In the genomic region with DNA sequence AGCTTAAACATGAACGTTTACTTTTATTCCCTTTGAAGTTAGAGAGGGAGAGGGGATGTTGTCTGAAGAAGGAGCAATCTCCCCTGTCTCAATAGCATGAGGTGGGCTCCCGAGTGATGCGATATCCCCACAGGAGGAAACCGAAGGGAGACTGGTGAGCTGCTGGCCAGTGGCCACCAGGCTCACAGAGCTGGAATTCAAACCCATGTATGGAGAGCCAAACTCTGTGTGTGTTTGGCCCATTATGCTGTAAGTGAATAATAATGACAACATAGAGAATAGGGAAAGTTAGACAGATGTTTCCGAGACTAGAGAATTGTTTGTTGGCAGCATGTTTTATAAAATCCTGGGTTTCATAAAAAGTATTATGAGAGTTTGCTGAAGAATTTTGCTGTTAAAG, we compare ENCODE assay signal across 14 cellular contexts.
DNase-seq lines count a peak whose midpoint lies in the region; FAIRE-seq and TF ChIP-seq lines count a peak whose summit lies in the region.
"Had no signal": no experiment of that assay in that cellular context is flagged by ENCODE, and none has a peak within 500 bp of the region (broad histone marks: within the 10 kb centered on the region; RNA-seq: fewer than 3 reads in every experiment).

No MANE protein-coding gene starts in this region.

- no peaks in the 10 kb centered on the region for H3K79me2 ChIP-seq in astrocyte (ENCODE audit: insufficient read depth, low read length)

- no peak for FAIRE-seq in astrocyte (lab: Jason Lieb, UNC)
- FAIRE-seq: GM12878, HepG2 had no signal

- H3K27ac Mint-ChIP-seq in astrocyte (ENCODE audit: unreplicated experiment), result no peak overlapping the region
- no peak overlapping the region for H3K27ac Mint-ChIP-seq in activated T-helper 2 cell treated with anti-CD3 and anti-CD28 coated beads, Interferon-gamma antibody, Interleukin-2, Interleukin-4, amounts not matched to agents 10 μg/mL and 5 μg/mL and 100 μg/mL, durations not matched to agents 14 hours and 24 hours and 36 hours
- H3K27ac Mint-ChIP-seq: CD4-positive, CD25-positive, alpha-beta regulatory T cell; HFFc6 had no signal

- H3K4me1 ChIP-seq in astrocyte (ENCODE audit: insufficient read depth, low read length), result no peaks in the 10 kb centered on the region

- peak overlapping the region; percentile 25 for H3K4me2 ChIP-seq in astrocyte (ENCODE audit: low read length)
- H3K4me2 ChIP-seq: BLaER1 treated with 17β-estradiol and CSF1 and Interleukin-3, amounts not matched to agents 10 nM and 100 nM had no signal

- TF ChIP-seq CTCF in AG10803 (conservative IDR thresholded peaks at IDR 0.05; ENCODE audit: low read length) (no peak), astrocyte (IDR thresholded peaks at IDR 0.05; ENCODE audit: insufficient read depth, low read depth, low read length) (no peak), fibroblast of the aortic adventitia (IDR thresholded peaks at IDR 0.05; ENCODE audit: insufficient read depth, low read length) (no peak)

- H3K9me3 Mint-ChIP-seq in astrocyte (ENCODE audit: unreplicated experiment), result no peaks in the 10 kb centered on the region
- H3K9me3 Mint-ChIP-seq in activated T-helper 2 cell treated with anti-CD3 and anti-CD28 coated beads, Interferon-gamma antibody, Interleukin-2, Interleukin-4, amounts not matched to agents 10 μg/mL and 5 μg/mL and 100 μg/mL, durations not matched to agents 14 hours and 24 hours and 36 hours, result peaks cover 13% of the 10 kb centered on the region
- H3K9me3 Mint-ChIP-seq: HFFc6 had no signal

- peaks cover 8% of the 10 kb centered on the region for H3K27me3 Mint-ChIP-seq in astrocyte (ENCODE audit: low read depth, unreplicated experiment)
- H3K27me3 Mint-ChIP-seq in activated T-helper 2 cell treated with anti-CD3 and anti-CD28 coated beads, Interferon-gamma antibody, Interleukin-2, Interleukin-4, amounts not matched to agents 10 μg/mL and 5 μg/mL and 100 μg/mL, durations not matched to agents 14 hours and 24 hours and 36 hours (ENCODE audit: low read depth), result peaks cover 8% of the 10 kb centered on the region
- H3K27me3 Mint-ChIP-seq: CD4-positive, CD25-positive, alpha-beta regulatory T cell had no signal

- H3K9me3 ChIP-seq in astrocyte (ENCODE audit: insufficient read depth, low read depth, low read length), result no peaks in the 10 kb centered on the region
- H3K9me3 ChIP-seq: BLaER1 treated with 17β-estradiol and CSF1 and Interleukin-3, amounts not matched to agents 10 nM and 100 nM had no signal

- peaks cover 6% of the 10 kb centered on the region for H3K4me1 Mint-ChIP-seq in astrocyte (ENCODE audit: low read depth, unreplicated experiment)
- H3K4me1 Mint-ChIP-seq in activated T-helper 2 cell treated with anti-CD3 and anti-CD28 coated beads, Interferon-gamma antibody, Interleukin-2, Interleukin-4, amounts not matched to agents 10 μg/mL and 5 μg/mL and 100 μg/mL, durations not matched to agents 14 hours and 24 hours and 36 hours (ENCODE audit: low read depth), result no peaks in the 10 kb centered on the region
- H3K4me1 Mint-ChIP-seq: CD4-positive, CD25-positive, alpha-beta regulatory T cell had no signal

- H4K20me1 ChIP-seq in astrocyte (ENCODE audit: insufficient read depth, low read length), result no peaks in the 10 kb centered on the region
- H4K20me1 ChIP-seq: BLaER1 treated with 17β-estradiol and CSF1 and Interleukin-3, amounts not matched to agents 10 nM and 100 nM had no signal

- H3K4me3 Mint-ChIP-seq in astrocyte (ENCODE audit: unreplicated experiment), result no peak overlapping the region
- H3K4me3 Mint-ChIP-seq in activated T-helper 2 cell treated with anti-CD3 and anti-CD28 coated beads, Interferon-gamma antibody, Interleukin-2, Interleukin-4, amounts not matched to agents 10 μg/mL and 5 μg/mL and 100 μg/mL, durations not matched to agents 14 hours and 24 hours and 36 hours (ENCODE audit: low read depth), result no peak overlapping the region
- H3K4me3 Mint-ChIP-seq: CD4-positive, CD25-positive, alpha-beta regulatory T cell; HFFc6 had no signal

- no peak overlapping the region for H3K9ac ChIP-seq in astrocyte (ENCODE audit: low read length)
- H3K9ac ChIP-seq: BLaER1 treated with 17β-estradiol and CSF1 and Interleukin-3, amounts not matched to agents 10 nM and 100 nM had no signal

- intact Hi-C loops in activated T-helper 2 cell treated with anti-CD3 and anti-CD28 coated beads, Interferon-gamma antibody, Interleukin-2, Interleukin-4, amounts not matched to agents 10 μg/mL and 5 μg/mL and 100 μg/mL, durations not matched to agents 14 hours and 24 hours and 36 hours (cut with micrococcal nuclease), result no loop called here

- H2AFZ ChIP-seq in astrocyte (ENCODE audit: low read depth, low read length), result peak overlapping the region; percentile 53

- no peaks in the 10 kb centered on the region for H3K36me3 ChIP-seq in astrocyte (ENCODE audit: insufficient read depth, low read length)
- H3K36me3 ChIP-seq: BLaER1 treated with 17β-estradiol and CSF1 and Interleukin-3, amounts not matched to agents 10 nM and 100 nM had no signal

- no peak overlapping the region for H3K27ac ChIP-seq in astrocyte (ENCODE audit: low read depth, low read length)
- H3K27ac ChIP-seq: BLaER1 treated with 17β-estradiol and CSF1 and Interleukin-3, amounts not matched to agents 10 nM and 100 nM had no signal

- H3K36me3 Mint-ChIP-seq in astrocyte (ENCODE audit: low read depth, unreplicated experiment), result no peaks in the 10 kb centered on the region
- H3K36me3 Mint-ChIP-seq in activated T-helper 2 cell treated with anti-CD3 and anti-CD28 coated beads, Interferon-gamma antibody, Interleukin-2, Interleukin-4, amounts not matched to agents 10 μg/mL and 5 μg/mL and 100 μg/mL, durations not matched to agents 14 hours and 24 hours and 36 hours (ENCODE audit: low read depth), result peaks cover 3% of the 10 kb centered on the region
- H3K36me3 Mint-ChIP-seq: CD4-positive, CD25-positive, alpha-beta regulatory T cell had no signal

- H3K27me3 ChIP-seq in astrocyte (ENCODE audit: insufficient read depth, low read length), result no peaks in the 10 kb centered on the region
- H3K27me3 ChIP-seq: BLaER1 treated with 17β-estradiol and CSF1 and Interleukin-3, amounts not matched to agents 10 nM and 100 nM had no signal

- DNase-seq in AG08396 (ENCODE audit: low spot score), result peak; percentile 10
- peak; percentile 29 for DNase-seq in AG10803 (ENCODE audit: low read depth)
- DNase-seq in astrocyte (ENCODE audit: low read depth), result peak; percentile 36
- DNase-seq in fibroblast of the aortic adventitia (ENCODE audit: low read depth), result peak; percentile 74
- DNase-seq in putamen (ENCODE audit: low spot score), result no peak
- no peak for DNase-seq in DMS153 treated with DMSO at 0.1 percent for 48 hours (lab: John Stamatoyannopoulos, UW; ENCODE audit: unreplicated experiment)
- DNase-seq in HUDEP-2 (lab: John Stamatoyannopoulos, UW; ENCODE audit: unreplicated experiment in 76 of 76), result no peak
- no peak for DNase-seq in activated T-helper 2 cell treated with anti-CD3 and anti-CD28 coated beads, Interferon-gamma antibody, Interleukin-2, Interleukin-4, amounts not matched to agents 10 μg/mL and 5 μg/mL and 100 μg/mL, durations not matched to agents 14 hours and 24 hours and 36 hours (ENCODE audit: low spot score)
- DNase-seq: CD4-positive, CD25-positive, alpha-beta regulatory T cell; HCEC 1CT; HFFc6 had no signal

- H3K4me3 ChIP-seq in AG10803 (ENCODE audit: low read length) (no peak overlapping the region), astrocyte (ENCODE audit: insufficient read depth, low read depth, low read length) (no peak overlapping the region), fibroblast of the aortic adventitia (ENCODE audit: low read depth, low read length) (no peak overlapping the region)
- H3K4me3 ChIP-seq: BLaER1 treated with 17β-estradiol and CSF1 and Interleukin-3, amounts not matched to agents 10 nM and 100 nM; GM12878 had no signal

Comparison
In these comparisons a context has a peak if more than half of its experiments do, and no peak if none do; other contexts are left out.
1. DNase-seq: peak in AG08396 (single experiment), AG10803 (single experiment), astrocyte (single experiment) and fibroblast of the aortic adventitia (single experiment); none in putamen (single experiment), DMS153 treated with DMSO at 0.1 percent for 48 hours (single experiment), HUDEP-2 (0 of 76) and activated T-helper 2 cell treated with anti-CD3 and anti-CD28 coated beads, Interferon-gamma antibody, Interleukin-2, Interleukin-4, amounts not matched to agents 10 μg/mL and 5 μg/mL and 100 μg/mL, durations not matched to agents 14 hours and 24 hours and 36 hours (single experiment).